Comparison of ENCODE assay signal across 1 cellular context in genomic region chr16:1218061-1218929, GRCh38.
TF ChIP-seq lines count a peak whose summit lies in the region.

No MANE protein-coding gene starts in this region.

TF ChIP-seq in IMR-90, 13 proteins besides CTCF, POLR2A, EP300 and RAD21 (continued from another document):
- TF ChIP-seq USF2 (IDR thresholded peaks at IDR 0.05; ENCODE audit: low read depth, low read length) (no peak), RFX5 (IDR thresholded peaks at IDR 0.05; ENCODE audit: low read depth, low read length) (no peak)
